1 cellular context compared by ENCODE assay signal in genomic region chr6:7243188-7243942, GRCh38.
TF ChIP-seq lines count a peak whose summit lies in the region.

No MANE protein-coding gene starts in this region.

TF ChIP-seq in HepG2, 621 proteins besides CTCF, POLR2A, EP300 and RAD21 (continued from another document and continues in another):
- TF ChIP-seq ZHX2 (IDR thresholded peaks at IDR 0.05; ENCODE audit: low read depth) (no peak), ZHX2 (CRISPR knock-in tag; IDR thresholded peaks at IDR 0.05; ENCODE audit: borderline replicate concordance) (no peak), HDAC1 (CRISPR knock-in tag; IDR thresholded peaks at IDR 0.05) (0 out of 2 replicates have a peak, but pooled peaks have one; percentile 25), MXI1 (IDR thresholded peaks at IDR 0.05; ENCODE audit: borderline replicate concordance, low read depth, low read length) (no peak), ZNF296 (CRISPR knock-in tag; conservative IDR thresholded peaks at IDR 0.05) (no peak), ZNF451 (CRISPR knock-in tag; IDR thresholded peaks at IDR 0.05) (no peak), ZNF605 (CRISPR knock-in tag; IDR thresholded peaks at IDR 0.05) (peak; percentile 36; the same call in 1 of the 2 replicates), FOXP4 (CRISPR knock-in tag; IDR thresholded peaks at IDR 0.05) (no peak), TEAD2 (CRISPR knock-in tag; IDR thresholded peaks at IDR 0.05) (no peak), ZNF362 (CRISPR knock-in tag; IDR thresholded peaks at IDR 0.05; ENCODE audit: borderline replicate concordance) (no peak), SIN3B (IDR thresholded peaks at IDR 0.05; ENCODE audit: low read length) (0 out of 2 replicates have a peak, but pooled peaks have one; percentile 41), ELK4 (CRISPR knock-in tag; IDR thresholded peaks at IDR 0.05; ENCODE audit: borderline replicate concordance) (no peak), AGO2 (optimal IDR thresholded peaks at IDR 0.05; ENCODE audit: low read depth, low read length) (no peak), ZNF260 (CRISPR knock-in tag; IDR thresholded peaks at IDR 0.05; ENCODE audit: borderline replicate concordance, low read depth) (no peak), ZFP37 (CRISPR knock-in tag; IDR thresholded peaks at IDR 0.05; ENCODE audit: borderline replicate concordance) (0 out of 2 replicates have a peak, but pooled peaks have one; percentile 16), ZNF768 (CRISPR knock-in tag; IDR thresholded peaks at IDR 0.05) (no peak), FOXP1 (IDR thresholded peaks at IDR 0.05) (no peak), FOXP1 (CRISPR knock-in tag; IDR thresholded peaks at IDR 0.05) (no peak), HOXA3 (CRISPR knock-in tag; IDR thresholded peaks at IDR 0.05) (no peak), ZNF879 (CRISPR knock-in tag; IDR thresholded peaks at IDR 0.05) (no peak), ZNF24 (IDR thresholded peaks at IDR 0.05) (no peak), PRDM15 (CRISPR knock-in tag; IDR thresholded peaks at IDR 0.05) (no peak), SALL2 (CRISPR knock-in tag; IDR thresholded peaks at IDR 0.05) (no peak; the same call in 1 of the 2 replicates), ZEB1 (IDR thresholded peaks at IDR 0.05; ENCODE audit: insufficient replicate concordance, low read depth) (no peak)
- TF ChIP-seq, protein P1, sequence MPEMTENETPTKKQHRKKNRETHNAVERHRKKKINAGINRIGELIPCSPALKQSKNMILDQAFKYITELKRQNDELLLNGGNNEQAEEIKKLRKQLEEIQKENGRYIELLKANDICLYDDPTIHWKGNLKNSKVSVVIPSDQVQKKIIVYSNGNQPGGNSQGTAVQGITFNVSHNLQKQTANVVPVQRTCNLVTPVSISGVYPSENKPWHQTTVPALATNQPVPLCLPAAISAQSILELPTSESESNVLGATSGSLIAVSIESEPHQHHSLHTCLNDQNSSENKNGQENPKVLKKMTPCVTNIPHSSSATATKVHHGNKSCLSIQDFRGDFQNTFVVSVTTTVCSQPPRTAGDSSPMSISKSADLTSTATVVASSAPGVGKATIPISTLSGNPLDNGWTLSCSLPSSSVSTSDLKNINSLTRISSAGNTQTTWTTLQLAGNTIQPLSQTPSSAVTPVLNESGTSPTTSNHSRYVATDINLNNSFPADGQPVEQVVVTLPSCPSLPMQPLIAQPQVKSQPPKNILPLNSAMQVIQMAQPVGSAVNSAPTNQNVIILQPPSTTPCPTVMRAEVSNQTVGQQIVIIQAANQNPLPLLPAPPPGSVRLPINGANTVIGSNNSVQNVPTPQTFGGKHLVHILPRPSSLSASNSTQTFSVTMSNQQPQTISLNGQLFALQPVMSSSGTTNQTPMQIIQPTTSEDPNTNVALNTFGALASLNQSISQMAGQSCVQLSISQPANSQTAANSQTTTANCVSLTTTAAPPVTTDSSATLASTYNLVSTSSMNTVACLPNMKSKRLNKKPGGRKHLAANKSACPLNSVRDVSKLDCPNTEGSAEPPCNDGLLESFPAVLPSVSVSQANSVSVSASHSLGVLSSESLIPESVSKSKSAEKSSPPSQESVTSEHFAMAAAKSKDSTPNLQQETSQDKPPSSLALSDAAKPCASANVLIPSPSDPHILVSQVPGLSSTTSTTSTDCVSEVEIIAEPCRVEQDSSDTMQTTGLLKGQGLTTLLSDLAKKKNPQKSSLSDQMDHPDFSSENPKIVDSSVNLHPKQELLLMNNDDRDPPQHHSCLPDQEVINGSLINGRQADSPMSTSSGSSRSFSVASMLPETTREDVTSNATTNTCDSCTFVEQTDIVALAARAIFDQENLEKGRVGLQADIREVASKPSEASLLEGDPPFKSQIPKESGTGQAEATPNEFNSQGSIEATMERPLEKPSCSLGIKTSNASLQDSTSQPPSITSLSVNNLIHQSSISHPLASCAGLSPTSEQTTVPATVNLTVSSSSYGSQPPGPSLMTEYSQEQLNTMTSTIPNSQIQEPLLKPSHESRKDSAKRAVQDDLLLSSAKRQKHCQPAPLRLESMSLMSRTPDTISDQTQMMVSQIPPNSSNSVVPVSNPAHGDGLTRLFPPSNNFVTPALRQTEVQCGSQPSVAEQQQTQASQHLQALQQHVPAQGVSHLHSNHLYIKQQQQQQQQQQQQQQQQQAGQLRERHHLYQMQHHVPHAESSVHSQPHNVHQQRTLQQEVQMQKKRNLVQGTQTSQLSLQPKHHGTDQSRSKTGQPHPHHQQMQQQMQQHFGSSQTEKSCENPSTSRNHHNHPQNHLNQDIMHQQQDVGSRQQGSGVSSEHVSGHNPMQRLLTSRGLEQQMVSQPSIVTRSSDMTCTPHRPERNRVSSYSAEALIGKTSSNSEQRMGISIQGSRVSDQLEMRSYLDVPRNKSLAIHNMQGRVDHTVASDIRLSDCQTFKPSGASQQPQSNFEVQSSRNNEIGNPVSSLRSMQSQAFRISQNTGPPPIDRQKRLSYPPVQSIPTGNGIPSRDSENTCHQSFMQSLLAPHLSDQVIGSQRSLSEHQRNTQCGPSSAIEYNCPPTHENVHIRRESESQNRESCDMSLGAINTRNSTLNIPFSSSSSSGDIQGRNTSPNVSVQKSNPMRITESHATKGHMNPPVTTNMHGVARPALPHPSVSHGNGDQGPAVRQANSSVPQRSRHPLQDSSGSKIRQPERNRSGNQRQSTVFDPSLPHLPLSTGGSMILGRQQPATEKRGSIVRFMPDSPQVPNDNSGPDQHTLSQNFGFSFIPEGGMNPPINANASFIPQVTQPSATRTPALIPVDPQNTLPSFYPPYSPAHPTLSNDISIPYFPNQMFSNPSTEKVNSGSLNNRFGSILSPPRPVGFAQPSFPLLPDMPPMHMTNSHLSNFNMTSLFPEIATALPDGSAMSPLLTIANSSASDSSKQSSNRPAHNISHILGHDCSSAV (CRISPR knock-in tag; IDR thresholded peaks at IDR 0.05; ENCODE audit: borderline replicate concordance), result no peak
- TF ChIP-seq, protein P2, sequence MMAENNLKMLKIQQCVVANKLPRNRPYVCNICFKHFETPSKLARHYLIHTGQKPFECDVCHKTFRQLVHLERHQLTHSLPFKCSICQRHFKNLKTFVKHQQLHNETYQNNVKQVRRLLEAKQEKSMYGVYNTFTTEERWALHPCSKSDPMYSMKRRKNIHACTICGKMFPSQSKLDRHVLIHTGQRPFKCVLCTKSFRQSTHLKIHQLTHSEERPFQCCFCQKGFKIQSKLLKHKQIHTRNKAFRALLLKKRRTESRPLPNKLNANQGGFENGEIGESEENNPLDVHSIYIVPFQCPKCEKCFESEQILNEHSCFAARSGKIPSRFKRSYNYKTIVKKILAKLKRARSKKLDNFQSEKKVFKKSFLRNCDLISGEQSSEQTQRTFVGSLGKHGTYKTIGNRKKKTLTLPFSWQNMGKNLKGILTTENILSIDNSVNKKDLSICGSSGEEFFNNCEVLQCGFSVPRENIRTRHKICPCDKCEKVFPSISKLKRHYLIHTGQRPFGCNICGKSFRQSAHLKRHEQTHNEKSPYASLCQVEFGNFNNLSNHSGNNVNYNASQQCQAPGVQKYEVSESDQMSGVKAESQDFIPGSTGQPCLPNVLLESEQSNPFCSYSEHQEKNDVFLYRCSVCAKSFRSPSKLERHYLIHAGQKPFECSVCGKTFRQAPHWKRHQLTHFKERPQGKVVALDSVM (CRISPR knock-in tag; IDR thresholded peaks at IDR 0.05), result no peak
- TF ChIP-seq, protein P3, sequence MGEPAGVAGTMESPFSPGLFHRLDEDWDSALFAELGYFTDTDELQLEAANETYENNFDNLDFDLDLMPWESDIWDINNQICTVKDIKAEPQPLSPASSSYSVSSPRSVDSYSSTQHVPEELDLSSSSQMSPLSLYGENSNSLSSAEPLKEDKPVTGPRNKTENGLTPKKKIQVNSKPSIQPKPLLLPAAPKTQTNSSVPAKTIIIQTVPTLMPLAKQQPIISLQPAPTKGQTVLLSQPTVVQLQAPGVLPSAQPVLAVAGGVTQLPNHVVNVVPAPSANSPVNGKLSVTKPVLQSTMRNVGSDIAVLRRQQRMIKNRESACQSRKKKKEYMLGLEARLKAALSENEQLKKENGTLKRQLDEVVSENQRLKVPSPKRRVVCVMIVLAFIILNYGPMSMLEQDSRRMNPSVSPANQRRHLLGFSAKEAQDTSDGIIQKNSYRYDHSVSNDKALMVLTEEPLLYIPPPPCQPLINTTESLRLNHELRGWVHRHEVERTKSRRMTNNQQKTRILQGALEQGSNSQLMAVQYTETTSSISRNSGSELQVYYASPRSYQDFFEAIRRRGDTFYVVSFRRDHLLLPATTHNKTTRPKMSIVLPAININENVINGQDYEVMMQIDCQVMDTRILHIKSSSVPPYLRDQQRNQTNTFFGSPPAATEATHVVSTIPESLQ (CRISPR knock-in tag; conservative IDR thresholded peaks at IDR 0.05), result no peak
